ENCODE assay signal across 9 cellular contexts in the genomic region with DNA sequence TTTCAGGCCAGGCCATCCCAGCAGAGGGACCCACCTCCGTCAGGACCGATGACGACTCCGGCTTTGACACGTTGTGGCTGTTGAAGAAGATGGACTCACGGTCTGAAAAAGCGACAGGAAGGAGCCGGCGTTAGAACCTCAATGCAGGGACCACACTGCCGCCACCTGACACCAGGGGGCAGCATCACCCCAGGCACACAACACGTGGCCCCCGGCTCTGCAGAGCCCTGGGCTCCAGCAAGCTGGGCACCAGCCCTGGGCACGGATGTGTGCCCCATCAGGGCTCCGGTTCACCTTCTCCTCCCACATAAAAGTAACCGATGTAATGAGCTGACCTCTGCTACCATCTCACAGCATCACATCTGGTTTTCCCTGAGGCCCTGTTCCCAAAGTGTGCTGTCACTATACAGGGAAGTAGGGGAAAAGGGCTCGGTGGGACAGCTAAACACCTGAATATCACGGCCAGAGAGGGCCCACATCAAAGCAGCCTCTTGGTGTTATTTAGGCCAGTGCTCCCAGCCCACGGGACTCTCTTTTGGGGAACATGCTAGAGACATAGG. TPM values are rescaled to one million over a fixed set of nuclear protein-coding genes. Genes with fewer than 3 reads are reported as not detected.
DNase-seq lines count a peak whose midpoint lies in the region; ATAC-seq, FAIRE-seq and TF ChIP-seq lines count a peak whose summit lies in the region.
"Had no signal": no experiment of that assay in that cellular context is flagged by ENCODE, and none has a peak within 500 bp of the region (broad histone marks: within the 10 kb centered on the region; RNA-seq: fewer than 3 reads in every experiment).

No MANE protein-coding gene starts in this region.

- H2BK5ac ChIP-seq in IMR-90 (ENCODE audit: low read depth, low read length, poor library complexity, severe bottlenecking) = no peak overlapping the region

- intact Hi-C loops in IMR-90 (cut with micrococcal nuclease) = loop anchor here (1.0 to 2.0 kb wide), 3 partner anchors 161 to 227 kb away; no protein-coding TSS in a partner anchor

- no peak overlapping the region for H2AK5ac ChIP-seq in IMR-90 (ENCODE audit: low read depth, low read length)

- no TSS peak for BruUV-seq in IMR-90 (replicated peaks; lab: Mats Ljungman, UMichigan)

- no peak overlapping the region for H2BK120ac ChIP-seq in IMR-90 (ENCODE audit: low read depth, low read length)

- no peaks in the 10 kb centered on the region for H3K27me3 Mint-ChIP-seq in CD8-positive, alpha-beta memory T cell
- no peaks in the 10 kb centered on the region for H3K27me3 Mint-ChIP-seq in osteocyte (ENCODE audit: unreplicated experiment)

- FAIRE-seq in frontal cortex (lab: Jason Lieb, UNC) = no peak

- in situ Hi-C loops in IMR-90 (cut with MboI; ENCODE audit: low sequenced_read_pairs) = loop anchor here (5.0 kb wide), 1 partner anchor 185 kb away; no protein-coding TSS in a partner anchor

- peaks cover 0 to 66% (median 7%) of the 10 kb centered on the region in 3 donors for H3K36me3 Mint-ChIP-seq in CD8-positive, alpha-beta memory T cell
- H3K36me3 Mint-ChIP-seq in osteocyte (ENCODE audit: unreplicated experiment) = peaks cover 12% of the 10 kb centered on the region

- no peaks in the 10 kb centered on the region for H3K9me3 Mint-ChIP-seq in CD8-positive, alpha-beta memory T cell
- H3K9me3 Mint-ChIP-seq in osteocyte (ENCODE audit: unreplicated experiment) = no peaks in the 10 kb centered on the region

- dilution Hi-C loops in IMR-90 (cut with HindIII; ENCODE audit: low sequenced_read_pairs, unreplicated experiment) = no loop called here

- H2AK9ac ChIP-seq in IMR-90 (replicated peaks; ENCODE audit: low read depth, low read length, poor library complexity) = no peak overlapping the region

- H3K4me1 ChIP-seq in CD8-positive, alpha-beta memory T cell (ENCODE audit: insufficient read depth, low read length) = no peaks in the 10 kb centered on the region
- H3K4me1 ChIP-seq in IMR-90 (ENCODE audit: control insufficient read depth, insufficient read depth, low read length) (no peaks in the 10 kb centered on the region), RWPE2 (ENCODE audit: insufficient read depth, poor library complexity, severe bottlenecking) (no peaks in the 10 kb centered on the region), thoracic aorta (ENCODE audit: control insufficient read depth in 1 of 2, low read depth in 2 of 2) (peaks cover 12 to 29% of the 10 kb centered on the region in 2 donors)

- no peaks in the 10 kb centered on the region for H3K36me3 ChIP-seq in CD8-positive, alpha-beta memory T cell (ENCODE audit: insufficient read depth, low read length)
- no peaks in the 10 kb centered on the region for H3K36me3 ChIP-seq in IMR-90 (ENCODE audit: control insufficient read depth, insufficient read depth, low read length)
- H3K36me3 ChIP-seq in RWPE2 (ENCODE audit: low read depth) = peaks cover 48% of the 10 kb centered on the region
- H3K36me3 ChIP-seq in thoracic aorta = peaks cover 7% of the 10 kb centered on the region

- no peak overlapping the region for H3K18ac ChIP-seq in IMR-90 (ENCODE audit: low read depth, low read length)

- H4K20me1 ChIP-seq in IMR-90 (ENCODE audit: insufficient read depth, low read length) = no peaks in the 10 kb centered on the region; the same call in 1 of the 2 replicates

- ATAC-seq in GM21367 (IDR thresholded peaks at IDR 0.05; ENCODE audit: unreplicated experiment) (peak; percentile 73), IMR-90 (ENCODE audit: low read depth) (peak; percentile 99), RWPE2 (ENCODE audit: low read depth) (peak; percentile 83), thoracic aorta (ENCODE audit: insufficient number of reproducible peaks, low FRiP score, low read depth) (peak; percentile 46)

- 0 out of 2 replicates have a peak, but pooled peaks have one; percentile 55 for TF ChIP-seq POLR2A in IMR-90 (IDR thresholded peaks at IDR 0.05; ENCODE audit: low read depth, low read length)

- H4K91ac ChIP-seq in IMR-90 (ENCODE audit: insufficient read depth, low read depth, low read length) = no peak overlapping the region

- no peak overlapping the region for H3K56ac ChIP-seq in IMR-90 (ENCODE audit: extremely low read depth, insufficient read depth, low read length)

- H3K27ac ChIP-seq in CD8-positive, alpha-beta memory T cell (ENCODE audit: low read depth, low read length) = no peak overlapping the region
- H3K27ac ChIP-seq in IMR-90 (ENCODE audit: insufficient read depth, low read length) (no peak overlapping the region), RWPE2 (ENCODE audit: poor library complexity, severe bottlenecking) (no peak overlapping the region), thoracic aorta (peak overlapping the region; percentile 32 to 68)

- peaks cover 5 to 6% (median 6%) of the 10 kb centered on the region in 3 donors for H3K4me1 Mint-ChIP-seq in CD8-positive, alpha-beta memory T cell
- peaks cover 12% of the 10 kb centered on the region for H3K4me1 Mint-ChIP-seq in osteocyte (ENCODE audit: unreplicated experiment)

- H3K27me3 ChIP-seq in CD8-positive, alpha-beta memory T cell (ENCODE audit: insufficient read depth, low read length, poor library complexity, severe bottlenecking) = no peaks in the 10 kb centered on the region
- H3K27me3 ChIP-seq in IMR-90 (ENCODE audit: control insufficient read depth, insufficient read depth, low read length) (no peaks in the 10 kb centered on the region), RWPE2 (ENCODE audit: insufficient read depth, poor library complexity, severe bottlenecking) (no peaks in the 10 kb centered on the region), thoracic aorta (replicated peaks; ENCODE audit: insufficient read depth) (no peaks in the 10 kb centered on the region)

- no peak overlapping the region for H2BK15ac ChIP-seq in IMR-90 (ENCODE audit: low read depth, low read length)

- no peak overlapping the region for H3K23ac ChIP-seq in IMR-90 (ENCODE audit: low read depth, low read length)

- no peaks in the 10 kb centered on the region for H3K9me1 ChIP-seq in IMR-90 (ENCODE audit: insufficient read depth, low read length)

- no peak overlapping the region for H4K8ac ChIP-seq in IMR-90 (ENCODE audit: low read depth in 2 of 2, low read length in 2 of 2)

- no peaks in the 10 kb centered on the region for H3K9me3 ChIP-seq in CD8-positive, alpha-beta memory T cell (ENCODE audit: low read length)
- H3K9me3 ChIP-seq in IMR-90 (ENCODE audit: control insufficient read depth, insufficient read depth, low read length) (no peaks in the 10 kb centered on the region), RWPE2 (ENCODE audit: severe bottlenecking) (no peaks in the 10 kb centered on the region), thoracic aorta (no peaks in the 10 kb centered on the region)

- no peak overlapping the region for H3K4me3 ChIP-seq in CD8-positive, alpha-beta memory T cell (ENCODE audit: low read length)
- no peak overlapping the region for H3K4me3 ChIP-seq in IMR-90 (ENCODE audit: insufficient read depth, low read depth, low read length)
- no peak overlapping the region for H3K4me3 ChIP-seq in RWPE2 (ENCODE audit: severe bottlenecking)
- peak overlapping the region; percentile 52 for H3K4me3 ChIP-seq in thoracic aorta

- CTCF ChIA-PET in CD8-positive, alpha-beta memory T cell (lab: Charles Lee) = interaction anchor here (0.6 to 2.8 kb wide), 15 partner anchors 10 to 255 kb away, joined by 3 to 17 read pairs (median 6); a partner anchor contains a TSS
- CTCF ChIA-PET in IMR-90 (lab: Yijun Ruan, JAX) = interaction anchor here (0.6 to 1.8 kb wide), 6 partner anchors 10 to 225 kb away, joined by 3 to 11 read pairs (median 6); no protein-coding TSS in a partner anchor

- H3K9ac ChIP-seq in IMR-90 (ENCODE audit: low read depth, low read length) = no peak overlapping the region

- peak overlapping the region in 2 of 8 donors; percentile 22 to 69 for H3K27ac Mint-ChIP-seq in CD8-positive, alpha-beta memory T cell
- H3K27ac Mint-ChIP-seq in osteocyte (ENCODE audit: unreplicated experiment) = no peak overlapping the region

- H3K4ac ChIP-seq in IMR-90 (ENCODE audit: low read depth, low read length) = no peak overlapping the region

- TF ChIP-seq RAD21 in IMR-90 (IDR thresholded peaks at IDR 0.05; ENCODE audit: low read length) = peak; percentile 99

- 10% methylated on average over 11 of the region's 18 CpGs; no CpG with 5 or more reads in 1 of the 2 experiments for WGBS in IMR-90 (ENCODE audit: extremely low coverage in 2 of 2, insufficient read length in 1 of 2), 2 experiments

- H2BK20ac ChIP-seq in IMR-90 (ENCODE audit: low read depth, low read length) = no peak overlapping the region

- no peaks in the 10 kb centered on the region for H3K79me1 ChIP-seq in IMR-90 (ENCODE audit: low read depth in 1 of 2, low read length in 2 of 2)

- H4K5ac ChIP-seq in IMR-90 (ENCODE audit: low read depth, low read length) = no peak overlapping the region

- H2AFZ ChIP-seq in IMR-90 (replicated peaks; ENCODE audit: low read length, poor library complexity) = peak overlapping the region; percentile 78

- no peak overlapping the region for H3K14ac ChIP-seq in IMR-90 (replicated peaks; ENCODE audit: low read depth, low read length)

- no peak overlapping the region for H3K4me3 Mint-ChIP-seq in CD8-positive, alpha-beta memory T cell
- H3K4me3 Mint-ChIP-seq in osteocyte (ENCODE audit: unreplicated experiment) = no peak overlapping the region

- peak; percentile 68 to 82 (median 75) for DNase-seq in CD8-positive, alpha-beta memory T cell
- DNase-seq in IMR-90 = peak; percentile 48
- no peak for DNase-seq in RWPE2 (ENCODE audit: low spot score)
- peak; percentile 86 for DNase-seq in activated gamma-delta T cell treated with Interleukin-2 at 50 U/mL for 16 hours
- DNase-seq in frontal cortex (ENCODE audit: low spot score in 2 of 2) = peak; percentile 87 to 90
- DNase-seq in osteocyte (ENCODE audit: extremely low spot score, unreplicated experiment) = peak; percentile 91
- DNase-seq in thoracic aorta (ENCODE audit: low spot score) = peak; percentile 36

- POLR2A ChIA-PET in CD8-positive, alpha-beta memory T cell (lab: Charles Lee) = interaction anchor here (0.7 to 1.0 kb wide), 2 partner anchors 67 to 233 kb away, joined by 3 read pairs; a partner anchor contains a TSS
- POLR2A ChIA-PET in IMR-90 (lab: Charles Lee; ENCODE audit: unreplicated experiment) = no interaction called here

- TF ChIP-seq CTCF in IMR-90 (conservative IDR thresholded peaks at IDR 0.05; ENCODE audit: low read depth, low read length) (peak; percentile 97), RWPE2 (IDR thresholded peaks at IDR 0.05; ENCODE audit: poor library complexity, severe bottlenecking) (peak; percentile 95), osteocyte (IDR thresholded peaks at IDR 0.05) (peak; percentile 98), thoracic aorta (IDR thresholded peaks at IDR 0.05) (peak; percentile 98)

- H3K4me2 ChIP-seq in IMR-90 (ENCODE audit: low read depth, low read length) = no peak overlapping the region

TF ChIP-seq in IMR-90, 13 proteins besides CTCF, POLR2A, EP300 and RAD21 (continues in another document):
- TF ChIP-seq MAFK (IDR thresholded peaks at IDR 0.05; ENCODE audit: low read depth, low read length) = no peak
- peak; percentile 98 for TF ChIP-seq SMC3 (IDR thresholded peaks at IDR 0.05; ENCODE audit: low read depth, low read length)
- TF ChIP-seq CEBPB (IDR thresholded peaks at IDR 0.05; ENCODE audit: low read depth, low read length) = no peak

RNA-seq across cellular contexts. Expression of a gene that starts 29.0 kb away (rescaled TPM):
- total RNA-seq in CD8-positive, alpha-beta memory T cell = not detected
- not detected for polyA plus RNA-seq in CD8-positive, alpha-beta memory T cell
- total RNA-seq in IMR-90 (2012; rRNA removed) (not detected in 2 replicates), frontal cortex (39.5 TPM), osteocyte (0.27 TPM in 1 of 2 replicates, not detected in the other), thoracic aorta (not detected)
- not detected in 2 replicates for polyA plus RNA-seq in IMR-90 (2012; rRNA removed)
- polyA plus RNA-seq in IMR-90 (2012; cell fraction: cytosol; rRNA removed) = not detected in 2 replicates
- polyA plus RNA-seq in IMR-90 (2012; cell fraction: nucleus; rRNA removed; ENCODE audit: low replicate concordance) = not detected in 2 replicates
- total RNA-seq: activated CD8-positive, alpha-beta memory T cell treated with anti-CD3 and anti-CD28 coated beads for 36 hours had no signal

Comparison
In these comparisons a context has a peak if more than half of its experiments do, and no peak if none do; other contexts are left out.
1. H3K27ac ChIP-seq: peak in thoracic aorta (2 of 2); none in CD8-positive, alpha-beta memory T cell (single experiment), IMR-90 (single experiment) and RWPE2 (single experiment).
2. ATAC-seq: peak in every context shown above with its lines; median percentile 99 in IMR-90; 83 in RWPE2; 73 in GM21367; 46 in thoracic aorta.
3. RNA of a gene that starts 29.0 kb away (total RNA-seq): 39.5 TPM in frontal cortex (single experiment); not detected in thoracic aorta, 0.27 TPM in osteocyte, not detected in CD8-positive, alpha-beta memory T cell and not detected in IMR-90; every median in the first group is over 10 times any median in the second.
4. Peak in every context shown above with its lines, with median percentiles within 50 percentile points of each other: CTCF ChIP-seq.